ENCODE assay signal across 15 cellular contexts in genomic region chr9:36731576-36731975, GRCh38.
DNase-seq lines count a peak whose midpoint lies in the region; ATAC-seq and TF ChIP-seq lines count a peak whose summit lies in the region.
"Had no signal": no experiment of that assay in that cellular context is flagged by ENCODE, and none has a peak within 500 bp of the region (broad histone marks: within the 10 kb centered on the region; RNA-seq: fewer than 3 reads in every experiment).

No MANE protein-coding gene starts in this region.

- ATAC-seq in memory B cell (ENCODE audit: low read depth) (peak; percentile 88), HG03565 (IDR thresholded peaks at IDR 0.05; ENCODE audit: unreplicated experiment) (no peak)
- ATAC-seq in stimulated activated naive CD8-positive, alpha-beta T cell treated with anti-CD3 and anti-CD28 coated beads, Interleukin-15, amount 100 ng/mL, for 72 hours = no peak
- ATAC-seq: stimulated activated naive CD8-positive, alpha-beta T cell treated with anti-CD3 and anti-CD28 coated beads, Interleukin-15, Interleukin-2, amounts not matched to agents 100 U/mL and 50 U/mL, for 24 hours; WTC11 had no signal

- DNase-seq in GM12864 (ENCODE audit: low read depth) = peak; percentile 24
- peak; percentile 31 for DNase-seq in M059J (ENCODE audit: low read depth)
- DNase-seq in OCI-M1 (lab: John Stamatoyannopoulos, UW) = peak; percentile 54
- peak in 1 of 2 donors; percentile 39 for DNase-seq in memory B cell (ENCODE audit: low spot score in 2 of 2)
- DNase-seq in stimulated activated naive CD8-positive, alpha-beta T cell treated with anti-CD3 and anti-CD28 coated beads, Interleukin-15, amount 100 ng/mL, for 72 hours = no peak
- DNase-seq in HAP-1 (ENCODE audit: low spot score in 2 of 2) = no peak
- DNase-seq: activated CD8-positive, alpha-beta memory T cell treated with anti-CD3 and anti-CD28 coated beads, Interleukin-2, amount 50 U/mL, for 4 hours; left ventricle myocardium inferior; NCI-H1694 treated with DMSO at 0.1 percent for 48 hours; stimulated activated CD4-positive, alpha-beta T cell treated with anti-CD3 and anti-CD28 coated beads, Interleukin-2, amount 100 ng/mL, for 48 hours; stimulated activated naive CD8-positive, alpha-beta T cell treated with anti-CD3 and anti-CD28 coated beads, Interleukin-15, Interleukin-2, amounts not matched to agents 100 U/mL and 50 U/mL, for 24 hours had no signal

- no peak for TF ChIP-seq CTCF in GM12864 (IDR thresholded peaks at IDR 0.05; ENCODE audit: low read depth, low read length, missing control alignments)

- no peaks in the 10 kb centered on the region for H3K36me3 Mint-ChIP-seq in memory B cell
- H3K36me3 Mint-ChIP-seq: activated naive CD8-positive, alpha-beta T cell; natural killer cell treated with Interleukin-12 subunit alpha and Interleukin-12 subunit beta and Interleukin-15 and Interleukin-18, amount 100 ng/mL, for 72 hours; WTC11 had no signal

- in situ Hi-C loops in HAP-1 (cut with MboI; ENCODE audit: low sequenced_read_pairs) = loop anchor here (10.0 kb wide), 1 partner anchor 53 kb away; no protein-coding TSS in a partner anchor

- H3K9me3 ChIP-seq in HAP-1 = no peaks in the 10 kb centered on the region
- H3K9me3 ChIP-seq: left ventricle myocardium inferior had no signal

- no peaks in the 10 kb centered on the region; the same call in 1 of the 2 replicates for H3K27me3 ChIP-seq in HAP-1 (ENCODE audit: low read depth)

- peak overlapping the region; percentile 62 for H3K4me3 Mint-ChIP-seq in memory B cell
- no peak overlapping the region for H3K4me3 Mint-ChIP-seq in stimulated activated naive CD8-positive, alpha-beta T cell treated with anti-CD3 and anti-CD28 coated beads, Interleukin-15, amount 100 ng/mL, for 72 hours
- H3K4me3 Mint-ChIP-seq: activated naive CD8-positive, alpha-beta T cell; natural killer cell treated with Interleukin-12 subunit alpha and Interleukin-12 subunit beta and Interleukin-15 and Interleukin-18, amount 100 ng/mL, for 72 hours; WTC11 had no signal

- no peaks in the 10 kb centered on the region for H3K4me1 ChIP-seq in HAP-1
- H3K4me1 ChIP-seq: left ventricle myocardium inferior had no signal

- no peaks in the 10 kb centered on the region for H3K27me3 Mint-ChIP-seq in memory B cell
- peaks cover 13% of the 10 kb centered on the region for H3K27me3 Mint-ChIP-seq in stimulated activated naive CD8-positive, alpha-beta T cell treated with anti-CD3 and anti-CD28 coated beads, Interleukin-15, amount 100 ng/mL, for 72 hours
- H3K27me3 Mint-ChIP-seq: activated naive CD8-positive, alpha-beta T cell had no signal

- no peak overlapping the region for H3K4me3 ChIP-seq in GM12864 (ENCODE audit: low read depth, low read length)
- H3K4me3 ChIP-seq in HAP-1 = no peak overlapping the region
- H3K4me3 ChIP-seq: left ventricle myocardium inferior had no signal

- peaks cover 7% of the 10 kb centered on the region for H3K4me1 Mint-ChIP-seq in memory B cell
- H3K4me1 Mint-ChIP-seq in stimulated activated naive CD8-positive, alpha-beta T cell treated with anti-CD3 and anti-CD28 coated beads, Interleukin-15, amount 100 ng/mL, for 72 hours = no peaks in the 10 kb centered on the region

- no peaks in the 10 kb centered on the region for H3K36me3 ChIP-seq in HAP-1 (replicated peaks)
- H3K36me3 ChIP-seq: left ventricle myocardium inferior had no signal

- no peaks in the 10 kb centered on the region for H3K9me3 Mint-ChIP-seq in memory B cell
- no peaks in the 10 kb centered on the region for H3K9me3 Mint-ChIP-seq in stimulated activated naive CD8-positive, alpha-beta T cell treated with anti-CD3 and anti-CD28 coated beads, Interleukin-15, amount 100 ng/mL, for 72 hours
- H3K9me3 Mint-ChIP-seq: natural killer cell treated with Interleukin-12 subunit alpha and Interleukin-12 subunit beta and Interleukin-15 and Interleukin-18, amount 100 ng/mL, for 72 hours; WTC11 had no signal

- H3K27ac Mint-ChIP-seq in memory B cell = peak overlapping the region; percentile 97
- no peak overlapping the region for H3K27ac Mint-ChIP-seq in stimulated activated naive CD8-positive, alpha-beta T cell treated with anti-CD3 and anti-CD28 coated beads, Interleukin-15, amount 100 ng/mL, for 72 hours
- H3K27ac Mint-ChIP-seq: activated naive CD8-positive, alpha-beta T cell; natural killer cell treated with Interleukin-12 subunit alpha and Interleukin-12 subunit beta and Interleukin-15 and Interleukin-18, amount 100 ng/mL, for 72 hours; WTC11 had no signal

Comparison
In these comparisons a context has a peak if more than half of its experiments do, and no peak if none do; other contexts are left out.
1. DNase-seq: peak in GM12864 (single experiment), M059J (single experiment) and OCI-M1 (single experiment); none in stimulated activated naive CD8-positive, alpha-beta T cell treated with anti-CD3 and anti-CD28 coated beads, Interleukin-15, amount 100 ng/mL, for 72 hours (0 of 2) and HAP-1 (0 of 2).